ENCODE assay signal across 1 cellular context in genomic region chr13:42049454-42049780, GRCh38.
TF ChIP-seq lines count a peak whose summit lies in the region.

No MANE protein-coding gene starts in this region.

TF ChIP-seq in WTC11, 78 proteins besides CTCF, POLR2A, EP300 and RAD21 (continued from another document):
- TF ChIP-seq, protein P1, sequence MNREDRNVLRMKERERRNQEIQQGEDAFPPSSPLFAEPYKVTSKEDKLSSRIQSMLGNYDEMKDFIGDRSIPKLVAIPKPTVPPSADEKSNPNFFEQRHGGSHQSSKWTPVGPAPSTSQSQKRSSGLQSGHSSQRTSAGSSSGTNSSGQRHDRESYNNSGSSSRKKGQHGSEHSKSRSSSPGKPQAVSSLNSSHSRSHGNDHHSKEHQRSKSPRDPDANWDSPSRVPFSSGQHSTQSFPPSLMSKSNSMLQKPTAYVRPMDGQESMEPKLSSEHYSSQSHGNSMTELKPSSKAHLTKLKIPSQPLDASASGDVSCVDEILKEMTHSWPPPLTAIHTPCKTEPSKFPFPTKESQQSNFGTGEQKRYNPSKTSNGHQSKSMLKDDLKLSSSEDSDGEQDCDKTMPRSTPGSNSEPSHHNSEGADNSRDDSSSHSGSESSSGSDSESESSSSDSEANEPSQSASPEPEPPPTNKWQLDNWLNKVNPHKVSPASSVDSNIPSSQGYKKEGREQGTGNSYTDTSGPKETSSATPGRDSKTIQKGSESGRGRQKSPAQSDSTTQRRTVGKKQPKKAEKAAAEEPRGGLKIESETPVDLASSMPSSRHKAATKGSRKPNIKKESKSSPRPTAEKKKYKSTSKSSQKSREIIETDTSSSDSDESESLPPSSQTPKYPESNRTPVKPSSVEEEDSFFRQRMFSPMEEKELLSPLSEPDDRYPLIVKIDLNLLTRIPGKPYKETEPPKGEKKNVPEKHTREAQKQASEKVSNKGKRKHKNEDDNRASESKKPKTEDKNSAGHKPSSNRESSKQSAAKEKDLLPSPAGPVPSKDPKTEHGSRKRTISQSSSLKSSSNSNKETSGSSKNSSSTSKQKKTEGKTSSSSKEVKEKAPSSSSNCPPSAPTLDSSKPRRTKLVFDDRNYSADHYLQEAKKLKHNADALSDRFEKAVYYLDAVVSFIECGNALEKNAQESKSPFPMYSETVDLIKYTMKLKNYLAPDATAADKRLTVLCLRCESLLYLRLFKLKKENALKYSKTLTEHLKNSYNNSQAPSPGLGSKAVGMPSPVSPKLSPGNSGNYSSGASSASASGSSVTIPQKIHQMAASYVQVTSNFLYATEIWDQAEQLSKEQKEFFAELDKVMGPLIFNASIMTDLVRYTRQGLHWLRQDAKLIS (CRISPR knock-in tag; IDR thresholded peaks at IDR 0.05; ENCODE audit: borderline replicate concordance) = no peak
- TF ChIP-seq, protein P2, sequence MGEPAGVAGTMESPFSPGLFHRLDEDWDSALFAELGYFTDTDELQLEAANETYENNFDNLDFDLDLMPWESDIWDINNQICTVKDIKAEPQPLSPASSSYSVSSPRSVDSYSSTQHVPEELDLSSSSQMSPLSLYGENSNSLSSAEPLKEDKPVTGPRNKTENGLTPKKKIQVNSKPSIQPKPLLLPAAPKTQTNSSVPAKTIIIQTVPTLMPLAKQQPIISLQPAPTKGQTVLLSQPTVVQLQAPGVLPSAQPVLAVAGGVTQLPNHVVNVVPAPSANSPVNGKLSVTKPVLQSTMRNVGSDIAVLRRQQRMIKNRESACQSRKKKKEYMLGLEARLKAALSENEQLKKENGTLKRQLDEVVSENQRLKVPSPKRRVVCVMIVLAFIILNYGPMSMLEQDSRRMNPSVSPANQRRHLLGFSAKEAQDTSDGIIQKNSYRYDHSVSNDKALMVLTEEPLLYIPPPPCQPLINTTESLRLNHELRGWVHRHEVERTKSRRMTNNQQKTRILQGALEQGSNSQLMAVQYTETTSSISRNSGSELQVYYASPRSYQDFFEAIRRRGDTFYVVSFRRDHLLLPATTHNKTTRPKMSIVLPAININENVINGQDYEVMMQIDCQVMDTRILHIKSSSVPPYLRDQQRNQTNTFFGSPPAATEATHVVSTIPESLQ (CRISPR knock-in tag; IDR thresholded peaks at IDR 0.05) = no peak
- TF ChIP-seq NFE2L1 (CRISPR knock-in tag; IDR thresholded peaks at IDR 0.05) (no peak), ZNF317 (CRISPR knock-in tag; IDR thresholded peaks at IDR 0.05; ENCODE audit: borderline replicate concordance, low read depth) (no peak), E2F5 (CRISPR knock-in tag; IDR thresholded peaks at IDR 0.05) (0 out of 2 replicates have a peak, but pooled peaks have one; percentile 25), E2F1 (CRISPR knock-in tag; IDR thresholded peaks at IDR 0.05) (no peak), NFATC4 (CRISPR knock-in tag; IDR thresholded peaks at IDR 0.05) (no peak), RORB (CRISPR knock-in tag; IDR thresholded peaks at IDR 0.05) (no peak), ARID4B (CRISPR knock-in tag; IDR thresholded peaks at IDR 0.05; ENCODE audit: borderline replicate concordance) (no peak), FOXP1 (CRISPR knock-in tag; IDR thresholded peaks at IDR 0.05; ENCODE audit: borderline replicate concordance) (no peak), TP53 (CRISPR knock-in tag; IDR thresholded peaks at IDR 0.05) (no peak), SP1 (CRISPR knock-in tag; conservative IDR thresholded peaks at IDR 0.05) (0 out of 2 replicates have a peak, but pooled peaks have one; percentile 19), NFYB (CRISPR knock-in tag; conservative IDR thresholded peaks at IDR 0.05; ENCODE audit: low read depth) (no peak), USF2 (CRISPR knock-in tag; IDR thresholded peaks at IDR 0.05) (no peak), SMAD3 (CRISPR knock-in tag; IDR thresholded peaks at IDR 0.05; ENCODE audit: borderline replicate concordance) (no peak), CREM (CRISPR knock-in tag; IDR thresholded peaks at IDR 0.05) (0 out of 2 replicates have a peak, but pooled peaks have one; percentile 34), IRF2 (CRISPR knock-in tag; IDR thresholded peaks at IDR 0.05; ENCODE audit: borderline replicate concordance, low read depth) (no peak)
- TF ChIP-seq, protein P3, sequence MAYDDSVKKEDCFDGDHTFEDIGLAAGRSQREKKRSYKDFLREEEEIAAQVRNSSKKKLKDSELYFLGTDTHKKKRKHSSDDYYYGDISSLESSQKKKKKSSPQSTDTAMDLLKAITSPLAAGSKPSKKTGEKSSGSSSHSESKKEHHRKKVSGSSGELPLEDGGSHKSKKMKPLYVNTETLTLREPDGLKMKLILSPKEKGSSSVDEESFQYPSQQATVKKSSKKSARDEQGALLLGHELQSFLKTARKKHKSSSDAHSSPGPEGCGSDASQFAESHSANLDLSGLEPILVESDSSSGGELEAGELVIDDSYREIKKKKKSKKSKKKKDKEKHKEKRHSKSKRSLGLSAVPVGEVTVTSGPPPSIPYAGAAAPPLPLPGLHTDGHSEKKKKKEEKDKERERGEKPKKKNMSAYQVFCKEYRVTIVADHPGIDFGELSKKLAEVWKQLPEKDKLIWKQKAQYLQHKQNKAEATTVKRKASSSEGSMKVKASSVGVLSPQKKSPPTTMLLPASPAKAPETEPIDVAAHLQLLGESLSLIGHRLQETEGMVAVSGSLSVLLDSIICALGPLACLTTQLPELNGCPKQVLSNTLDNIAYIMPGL (CRISPR knock-in tag; IDR thresholded peaks at IDR 0.05) = no peak
- TF ChIP-seq, protein P4, sequence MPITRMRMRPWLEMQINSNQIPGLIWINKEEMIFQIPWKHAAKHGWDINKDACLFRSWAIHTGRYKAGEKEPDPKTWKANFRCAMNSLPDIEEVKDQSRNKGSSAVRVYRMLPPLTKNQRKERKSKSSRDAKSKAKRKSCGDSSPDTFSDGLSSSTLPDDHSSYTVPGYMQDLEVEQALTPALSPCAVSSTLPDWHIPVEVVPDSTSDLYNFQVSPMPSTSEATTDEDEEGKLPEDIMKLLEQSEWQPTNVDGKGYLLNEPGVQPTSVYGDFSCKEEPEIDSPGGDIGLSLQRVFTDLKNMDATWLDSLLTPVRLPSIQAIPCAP (CRISPR knock-in tag; IDR thresholded peaks at IDR 0.05) = no peak
- TF ChIP-seq, protein P5, sequence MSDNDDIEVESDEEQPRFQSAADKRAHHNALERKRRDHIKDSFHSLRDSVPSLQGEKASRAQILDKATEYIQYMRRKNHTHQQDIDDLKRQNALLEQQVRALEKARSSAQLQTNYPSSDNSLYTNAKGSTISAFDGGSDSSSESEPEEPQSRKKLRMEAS (CRISPR knock-in tag; IDR thresholded peaks at IDR 0.05) = 0 out of 2 replicates have a peak, but pooled peaks have one; percentile 58
- TF ChIP-seq, protein P6, sequence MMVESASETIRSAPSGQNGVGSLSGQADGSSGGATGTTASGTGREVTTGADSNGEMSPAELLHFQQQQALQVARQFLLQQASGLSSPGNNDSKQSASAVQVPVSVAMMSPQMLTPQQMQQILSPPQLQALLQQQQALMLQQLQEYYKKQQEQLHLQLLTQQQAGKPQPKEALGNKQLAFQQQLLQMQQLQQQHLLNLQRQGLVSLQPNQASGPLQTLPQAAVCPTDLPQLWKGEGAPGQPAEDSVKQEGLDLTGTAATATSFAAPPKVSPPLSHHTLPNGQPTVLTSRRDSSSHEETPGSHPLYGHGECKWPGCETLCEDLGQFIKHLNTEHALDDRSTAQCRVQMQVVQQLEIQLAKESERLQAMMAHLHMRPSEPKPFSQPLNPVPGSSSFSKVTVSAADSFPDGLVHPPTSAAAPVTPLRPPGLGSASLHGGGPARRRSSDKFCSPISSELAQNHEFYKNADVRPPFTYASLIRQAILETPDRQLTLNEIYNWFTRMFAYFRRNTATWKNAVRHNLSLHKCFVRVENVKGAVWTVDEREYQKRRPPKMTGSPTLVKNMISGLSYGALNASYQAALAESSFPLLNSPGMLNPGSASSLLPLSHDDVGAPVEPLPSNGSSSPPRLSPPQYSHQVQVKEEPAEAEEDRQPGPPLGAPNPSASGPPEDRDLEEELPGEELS (CRISPR knock-in tag; IDR thresholded peaks at IDR 0.05) = peak; percentile 5; the same call in 1 of the 2 replicates
